Comparison of ENCODE assay signal across 8 cellular contexts in genomic region chr12:118356809-118357326, GRCh38. TPM values are rescaled to one million over a fixed set of nuclear protein-coding genes. Genes with fewer than 3 reads are reported as not detected.
A peak's percentile ranks its signal among the peaks of the same experiment; 100 is the strongest.
DNase-seq lines count a peak whose midpoint lies in the region; ATAC-seq and TF ChIP-seq lines count a peak whose summit lies in the region.

No MANE protein-coding gene starts in this region.

- H3K36me3 Mint-ChIP-seq in T-helper 1 cell treated with Interleukin-12 subunit alpha and Interleukin-12 subunit beta and Interleukin-4 antibody, amounts not matched to agents 30 μg/mL and 1 μg/mL, for 36 hours (ENCODE audit: low read depth) = peaks cover 16% of the 10 kb centered on the region

- DNase-seq in T-helper 1 cell = no peak
- DNase-seq in NOMO-1 treated with dmso at 0.1 percent for 144 hours (lab: John Stamatoyannopoulos, UW; ENCODE audit: unreplicated experiment) = peak; percentile 51
- DNase-seq in coronary artery (ENCODE audit: low spot score) = no peak
- no peak for DNase-seq in omental fat pad (ENCODE audit: low spot score)
- no peak for DNase-seq in NCI-H446 treated with DMSO at 0.1 percent for 48 hours (lab: John Stamatoyannopoulos, UW)
- DNase-seq in GM20000 (ENCODE audit: low spot score) = no peak

- no peaks in the 10 kb centered on the region for H3K27me3 Mint-ChIP-seq in T-helper 1 cell treated with Interleukin-12 subunit alpha and Interleukin-12 subunit beta and Interleukin-4 antibody, amounts not matched to agents 30 μg/mL and 1 μg/mL, for 36 hours (ENCODE audit: low read depth)

- peaks cover 36% of the 10 kb centered on the region for H3K4me1 Mint-ChIP-seq in T-helper 1 cell treated with Interleukin-12 subunit alpha and Interleukin-12 subunit beta and Interleukin-4 antibody, amounts not matched to agents 30 μg/mL and 1 μg/mL, for 36 hours (ENCODE audit: low read depth)

- peaks cover 3% of the 10 kb centered on the region for H3K9me3 Mint-ChIP-seq in T-helper 1 cell treated with Interleukin-12 subunit alpha and Interleukin-12 subunit beta and Interleukin-4 antibody, amounts not matched to agents 30 μg/mL and 1 μg/mL, for 36 hours

- peak overlapping the region; percentile 94 for H3K4me3 Mint-ChIP-seq in T-helper 1 cell treated with Interleukin-12 subunit alpha and Interleukin-12 subunit beta and Interleukin-4 antibody, amounts not matched to agents 30 μg/mL and 1 μg/mL, for 36 hours

- H3K27ac ChIP-seq in coronary artery = peak overlapping the region; percentile 17 to 61

- ATAC-seq in omental fat pad (ENCODE audit: low FRiP score) (peak; percentile 88), HG03342 (IDR thresholded peaks at IDR 0.05; ENCODE audit: unreplicated experiment) (no peak)

- H3K27ac Mint-ChIP-seq in T-helper 1 cell treated with Interleukin-12 subunit alpha and Interleukin-12 subunit beta and Interleukin-4 antibody, amounts not matched to agents 30 μg/mL and 1 μg/mL, for 36 hours = peak overlapping the region; percentile 71

- no peak overlapping the region for H3K4me3 ChIP-seq in coronary artery

- TF ChIP-seq CTCF in coronary artery (IDR thresholded peaks at IDR 0.05) (no peak), omental fat pad (IDR thresholded peaks at IDR 0.05) (no peak), GM20000 (IDR thresholded peaks at IDR 0.05; ENCODE audit: extremely low read depth, missing control alignments) (no peak)

RNA-seq across cellular contexts. Expression of gene TAOK3, which starts 15.8 kb away (rescaled TPM):
- 10 to 100 TPM; 35.5 to 47.4 (median 40.7) TPM for total RNA-seq in omental fat pad

RNA-seq across cellular contexts. Expression of gene SUDS3, which starts 19.5 kb away (rescaled TPM):
- total RNA-seq in omental fat pad = 10 to 100 TPM; 27.7 to 45.6 (median 29.6) TPM
